Comparison of ENCODE assay signal across 1 cellular context in the genomic region with DNA sequence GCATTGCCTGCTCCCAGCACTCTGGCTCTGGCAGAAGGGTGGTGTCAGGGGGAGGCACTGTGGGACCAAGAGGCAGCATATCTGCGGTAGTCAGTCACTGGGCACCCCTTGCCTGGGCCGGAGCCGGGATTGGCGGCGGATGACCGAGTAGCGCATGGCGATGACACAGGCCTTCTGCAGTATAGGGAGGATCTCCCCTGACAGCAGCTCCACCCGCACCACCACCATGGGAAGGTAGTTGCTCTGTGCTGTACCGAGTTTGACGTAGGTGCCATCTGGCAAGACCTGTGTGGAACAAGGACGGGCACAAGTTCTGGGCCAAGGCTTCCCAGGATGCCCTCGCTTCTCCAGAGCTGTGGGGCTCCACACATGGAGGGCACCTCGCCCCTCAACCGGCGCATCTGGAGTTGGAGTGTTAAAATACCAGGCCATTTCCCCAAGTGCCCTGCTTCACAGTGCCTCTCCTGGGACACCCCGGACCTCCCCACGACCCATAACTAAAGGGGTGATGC.
TF ChIP-seq lines count a peak whose summit lies in the region.

No MANE protein-coding gene starts in this region.

TF ChIP-seq in H1, 55 proteins besides CTCF, POLR2A, EP300 and RAD21:
- TF ChIP-seq SAP30 (IDR thresholded peaks at IDR 0.05; ENCODE audit: insufficient read depth, insufficient replicate concordance, low read length), result no peak
- TF ChIP-seq SRF (IDR thresholded peaks at IDR 0.05; ENCODE audit: low read depth, low read length), result no peak
- TF ChIP-seq PHF8 (conservative IDR thresholded peaks at IDR 0.05; ENCODE audit: low read depth, low read length), result no peak
- no peak for TF ChIP-seq SP4 (IDR thresholded peaks at IDR 0.05; ENCODE audit: low read length)
- TF ChIP-seq BRCA1 (IDR thresholded peaks at IDR 0.05; ENCODE audit: low read depth, low read length), result no peak
- no peak for TF ChIP-seq TEAD4 (IDR thresholded peaks at IDR 0.05; ENCODE audit: low read depth, low read length)
- TF ChIP-seq CEBPB (IDR thresholded peaks at IDR 0.05; ENCODE audit: low read depth, low read length), result no peak
- TF ChIP-seq SIN3A (conservative IDR thresholded peaks at IDR 0.05 in 1 of 2, IDR thresholded peaks at IDR 0.05 in 1 of 2; ENCODE audit: low read depth in 1 of 2, low read length in 2 of 2), result no peak
- TF ChIP-seq BCL11A (IDR thresholded peaks at IDR 0.05; ENCODE audit: low read depth in 2 of 2, low read length in 2 of 2), result no peak
- TF ChIP-seq CHD1 (IDR thresholded peaks at IDR 0.05; ENCODE audit: low read depth, low read length), result no peak
- no peak for TF ChIP-seq RFX5 (IDR thresholded peaks at IDR 0.05; ENCODE audit: borderline replicate concordance, low read depth, low read length)
- no peak for TF ChIP-seq GABPA (IDR thresholded peaks at IDR 0.05; ENCODE audit: borderline replicate concordance, insufficient read depth, low read length)
- TF ChIP-seq RXRA (IDR thresholded peaks at IDR 0.05; ENCODE audit: insufficient read depth, low read depth, low read length), result no peak
- no peak for TF ChIP-seq TAF1 (IDR thresholded peaks at IDR 0.05; ENCODE audit: low read depth, low read length)
- no peak for TF ChIP-seq FOSL1 (IDR thresholded peaks at IDR 0.05; ENCODE audit: insufficient read depth, low read depth, low read length)
- TF ChIP-seq, protein P1, sequence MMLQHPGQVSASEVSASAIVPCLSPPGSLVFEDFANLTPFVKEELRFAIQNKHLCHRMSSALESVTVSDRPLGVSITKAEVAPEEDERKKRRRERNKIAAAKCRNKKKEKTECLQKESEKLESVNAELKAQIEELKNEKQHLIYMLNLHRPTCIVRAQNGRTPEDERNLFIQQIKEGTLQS (IDR thresholded peaks at IDR 0.05; ENCODE audit: insufficient read depth, low read depth, low read length), result no peak
